8 cellular contexts compared by ENCODE assay signal in the genomic region with DNA sequence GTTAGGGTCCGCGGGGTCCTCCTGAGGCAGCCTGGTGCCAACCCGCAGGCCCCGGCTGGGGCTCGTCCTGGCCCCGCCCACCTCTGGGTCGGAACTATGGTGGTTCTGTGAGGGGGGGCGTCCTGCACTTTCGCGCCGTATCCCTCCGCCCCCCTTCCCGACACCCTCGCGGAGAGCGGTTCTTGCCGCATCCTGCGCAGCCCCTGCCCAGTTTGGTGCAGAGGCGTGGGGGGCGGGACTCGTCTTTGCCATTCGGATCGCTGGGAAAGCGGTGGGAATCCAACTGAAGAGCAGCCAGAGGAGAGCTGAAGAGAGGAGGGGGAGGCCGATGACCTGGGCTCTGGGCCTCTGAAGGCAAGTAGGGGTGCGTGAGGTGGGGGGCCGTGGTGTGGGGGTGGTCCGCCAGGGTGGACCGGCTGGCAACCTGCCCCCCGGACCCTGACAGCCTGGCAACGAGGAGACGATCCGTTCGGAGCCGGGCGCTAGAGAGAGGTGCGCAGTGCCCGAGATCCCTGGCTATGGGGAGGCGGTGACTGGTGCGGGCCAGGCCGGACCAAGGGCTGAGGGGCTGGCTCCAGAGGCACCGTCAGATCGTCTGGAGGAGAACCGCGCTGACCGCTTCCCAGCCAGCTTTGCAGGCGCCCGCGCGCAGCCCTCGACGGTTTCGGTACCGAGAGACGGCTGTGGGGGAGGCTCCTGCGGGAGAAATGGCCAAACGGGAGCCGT. TPM values are rescaled to one million over a fixed set of nuclear protein-coding genes. Genes with fewer than 3 reads are reported as not detected.
DNase-seq lines count a peak whose midpoint lies in the region; ATAC-seq and TF ChIP-seq lines count a peak whose summit lies in the region.

A gene with protein sequence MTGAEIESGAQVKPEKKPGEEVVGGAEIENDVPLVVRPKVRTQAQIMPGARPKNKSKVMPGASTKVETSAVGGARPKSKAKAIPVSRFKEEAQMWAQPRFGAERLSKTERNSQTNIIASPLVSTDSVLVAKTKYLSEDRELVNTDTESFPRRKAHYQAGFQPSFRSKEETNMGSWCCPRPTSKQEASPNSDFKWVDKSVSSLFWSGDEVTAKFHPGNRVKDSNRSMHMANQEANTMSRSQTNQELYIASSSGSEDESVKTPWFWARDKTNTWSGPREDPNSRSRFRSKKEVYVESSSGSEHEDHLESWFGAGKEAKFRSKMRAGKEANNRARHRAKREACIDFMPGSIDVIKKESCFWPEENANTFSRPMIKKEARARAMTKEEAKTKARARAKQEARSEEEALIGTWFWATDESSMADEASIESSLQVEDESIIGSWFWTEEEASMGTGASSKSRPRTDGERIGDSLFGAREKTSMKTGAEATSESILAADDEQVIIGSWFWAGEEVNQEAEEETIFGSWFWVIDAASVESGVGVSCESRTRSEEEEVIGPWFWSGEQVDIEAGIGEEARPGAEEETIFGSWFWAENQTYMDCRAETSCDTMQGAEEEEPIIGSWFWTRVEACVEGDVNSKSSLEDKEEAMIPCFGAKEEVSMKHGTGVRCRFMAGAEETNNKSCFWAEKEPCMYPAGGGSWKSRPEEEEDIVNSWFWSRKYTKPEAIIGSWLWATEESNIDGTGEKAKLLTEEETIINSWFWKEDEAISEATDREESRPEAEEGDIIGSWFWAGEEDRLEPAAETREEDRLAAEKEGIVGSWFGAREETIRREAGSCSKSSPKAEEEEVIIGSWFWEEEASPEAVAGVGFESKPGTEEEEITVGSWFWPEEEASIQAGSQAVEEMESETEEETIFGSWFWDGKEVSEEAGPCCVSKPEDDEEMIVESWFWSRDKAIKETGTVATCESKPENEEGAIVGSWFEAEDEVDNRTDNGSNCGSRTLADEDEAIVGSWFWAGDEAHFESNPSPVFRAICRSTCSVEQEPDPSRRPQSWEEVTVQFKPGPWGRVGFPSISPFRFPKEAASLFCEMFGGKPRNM (N-terminal part only) (plus strand): TSS at position 242 of the 726 bp plus-strand sequence. CDS start 2,431 bp downstream, outside the sequence.

- no peaks in the 10 kb centered on the region for H3K4me1 ChIP-seq in KMS-11 (ENCODE audit: low read depth, poor library complexity, severe bottlenecking)
- H3K4me1 ChIP-seq in endodermal cell (ENCODE audit: control insufficient read depth, insufficient read depth, low read length), result no peaks in the 10 kb centered on the region

- H3K4me2 ChIP-seq in KMS-11, result peak within 1 kb of the TSS; percentile 17; the same call in 1 of the 2 replicates

- H3K36me3 Mint-ChIP-seq in activated CD8-positive, alpha-beta memory T cell treated with anti-CD3 and anti-CD28 coated beads, Interleukin-2, amount 10 ng/mL, durations not matched to agents 7 days and 5 days, result no peaks in the 10 kb centered on the region
- H3K36me3 Mint-ChIP-seq in endodermal cell (ENCODE audit: low read depth) (peaks cover 6% of the 10 kb centered on the region), mesothelial cell of epicardium (peaks cover 9% of the 10 kb centered on the region)
- H3K36me3 Mint-ChIP-seq in stimulated activated effector memory CD8-positive, alpha-beta T cell treated with anti-CD3 and anti-CD28 coated beads, Interleukin-12 subunit alpha, Interleukin-12 subunit beta, amount 100 ng/mL, for 72 hours, result no peaks in the 10 kb centered on the region

- peak within 1 kb of the TSS; percentile 26; the same call in 1 of the 2 replicates for H2AFZ ChIP-seq in KMS-11 (ENCODE audit: low read depth)

- no peaks in the 10 kb centered on the region for H3K36me3 ChIP-seq in KMS-11 (ENCODE audit: insufficient read depth)
- H3K36me3 ChIP-seq in endodermal cell (ENCODE audit: control insufficient read depth, insufficient read depth, low read length), result no peaks in the 10 kb centered on the region

- H3K9me3 ChIP-seq in endodermal cell (ENCODE audit: control insufficient read depth, low read length), result no peaks in the 10 kb centered on the region

- whole genome bisulfite sequencing in endodermal cell (ENCODE audit: insufficient coverage in 1 of 2, insufficient read length in 1 of 2), 2 experiments, result 1% methylated on average over 53 of the region's 58 CpGs; no CpG with 5 or more reads in 1 of the 2 experiments

- no peaks in the 10 kb centered on the region for H3K79me2 ChIP-seq in KMS-11 (ENCODE audit: insufficient read depth, low read depth)

- H3K27ac Mint-ChIP-seq in activated CD8-positive, alpha-beta memory T cell treated with anti-CD3 and anti-CD28 coated beads, Interleukin-2, amount 10 ng/mL, durations not matched to agents 7 days and 5 days, result peak within 1 kb of the TSS; percentile 32
- H3K27ac Mint-ChIP-seq in endodermal cell (no peak within 1 kb of the TSS), mesothelial cell of epicardium (peak within 1 kb of the TSS; percentile 56)
- peak within 1 kb of the TSS; percentile 91 for H3K27ac Mint-ChIP-seq in stimulated activated effector memory CD8-positive, alpha-beta T cell treated with anti-CD3 and anti-CD28 coated beads, Interleukin-12 subunit alpha, Interleukin-12 subunit beta, amount 100 ng/mL, for 72 hours

- H3K4me3 Mint-ChIP-seq in activated CD8-positive, alpha-beta memory T cell treated with anti-CD3 and anti-CD28 coated beads, Interleukin-2, amount 10 ng/mL, durations not matched to agents 7 days and 5 days, result peak within 1 kb of the TSS; percentile 77
- H3K4me3 Mint-ChIP-seq in endodermal cell, result peak within 1 kb of the TSS; percentile 70
- H3K4me3 Mint-ChIP-seq in mesothelial cell of epicardium, result peak within 1 kb of the TSS; percentile 84
- H3K4me3 Mint-ChIP-seq in stimulated activated effector memory CD8-positive, alpha-beta T cell treated with anti-CD3 and anti-CD28 coated beads, Interleukin-12 subunit alpha, Interleukin-12 subunit beta, amount 100 ng/mL, for 72 hours, result peak within 1 kb of the TSS; percentile 88

- no peak for TF ChIP-seq CTCF in KMS-11 (conservative IDR thresholded peaks at IDR 0.05; ENCODE audit: low read depth, low read length)
- TF ChIP-seq CTCF in endodermal cell (conservative IDR thresholded peaks at IDR 0.05), result no peak
- no peak for TF ChIP-seq CTCF in mesothelial cell of epicardium (IDR thresholded peaks at IDR 0.05; ENCODE audit: unreplicated experiment)

- no peaks in the 10 kb centered on the region for H4K20me1 ChIP-seq in KMS-11 (ENCODE audit: insufficient read depth)

- H3K9ac ChIP-seq in KMS-11 (peak within 1 kb of the TSS; percentile 15; the same call in 1 of the 2 replicates), endodermal cell (ENCODE audit: extremely low read depth, low read length, poor library complexity, severe bottlenecking) (peak within 1 kb of the TSS; percentile 20)

- CTCF ChIA-PET in activated CD8-positive, alpha-beta memory T cell treated with anti-CD3 and anti-CD28 coated beads, Interleukin-2, amount 10 ng/mL, durations not matched to agents 7 days and 5 days (lab: Charles Lee), result interaction anchor here (1.0 kb wide), 1 partner anchor 8 kb away, joined by 3 read pairs; no protein-coding TSS in a partner anchor

- ATAC-seq in activated CD8-positive, alpha-beta memory T cell treated with anti-CD3 and anti-CD28 coated beads, Interleukin-2, amount 10 ng/mL, durations not matched to agents 7 days and 5 days, result peak; percentile 56
- ATAC-seq in stimulated activated effector memory CD8-positive, alpha-beta T cell treated with anti-CD3 and anti-CD28 coated beads, Interleukin-12 subunit alpha, Interleukin-12 subunit beta, amount 100 ng/mL, for 72 hours, result peak; percentile 57
- no peak for ATAC-seq in HG03457 (IDR thresholded peaks at IDR 0.05; ENCODE audit: unreplicated experiment)
- ATAC-seq in HG02970 (IDR thresholded peaks at IDR 0.05; ENCODE audit: low FRiP score, unreplicated experiment), result no peak

- H3K27me3 Mint-ChIP-seq in activated CD8-positive, alpha-beta memory T cell treated with anti-CD3 and anti-CD28 coated beads, Interleukin-2, amount 10 ng/mL, durations not matched to agents 7 days and 5 days, result peaks cover 3% of the 10 kb centered on the region
- H3K27me3 Mint-ChIP-seq in endodermal cell (ENCODE audit: insufficient read depth) (peaks cover 9% of the 10 kb centered on the region), mesothelial cell of epicardium (ENCODE audit: low read depth) (no peaks in the 10 kb centered on the region)

- H3K27ac ChIP-seq in KMS-11 (no peak within 1 kb of the TSS), endodermal cell (ENCODE audit: low read depth, low read length) (no peak within 1 kb of the TSS)

- DNase-seq in DMS114 treated with DMSO at 0.1 percent for 48 hours (lab: John Stamatoyannopoulos, UW; ENCODE audit: unreplicated experiment) (peak; percentile 33), endodermal cell (peak; percentile 83), mesothelial cell of epicardium (ENCODE audit: low spot score in 2 of 2, unreplicated experiment in 2 of 2) (peak in 1 of 2 experiments; percentile 50)
- peak; percentile 44 for DNase-seq in activated CD8-positive, alpha-beta memory T cell treated with anti-CD3 and anti-CD28 coated beads, Interleukin-2, amount 10 ng/mL, durations not matched to agents 7 days and 5 days
- peak in 1 of 2 donors; percentile 56 for DNase-seq in stimulated activated effector memory CD8-positive, alpha-beta T cell treated with anti-CD3 and anti-CD28 coated beads, Interleukin-12 subunit alpha, Interleukin-12 subunit beta, amount 100 ng/mL, for 72 hours (ENCODE audit: low spot score in 2 of 2)

- H3K4me3 ChIP-seq in KMS-11 (IDR thresholded peaks at IDR 0.05; ENCODE audit: insufficient read depth, low read depth, low read length) (no peak within 1 kb of the TSS), endodermal cell (ENCODE audit: low read length) (peak within 1 kb of the TSS; percentile 73)

- H3K4me1 Mint-ChIP-seq in activated CD8-positive, alpha-beta memory T cell treated with anti-CD3 and anti-CD28 coated beads, Interleukin-2, amount 10 ng/mL, durations not matched to agents 7 days and 5 days, result peaks cover 10% of the 10 kb centered on the region
- H3K4me1 Mint-ChIP-seq in endodermal cell, result no peaks in the 10 kb centered on the region
- peaks cover 8% of the 10 kb centered on the region for H3K4me1 Mint-ChIP-seq in mesothelial cell of epicardium
- H3K4me1 Mint-ChIP-seq in stimulated activated effector memory CD8-positive, alpha-beta T cell treated with anti-CD3 and anti-CD28 coated beads, Interleukin-12 subunit alpha, Interleukin-12 subunit beta, amount 100 ng/mL, for 72 hours, result peaks cover 26% of the 10 kb centered on the region

- H3K27me3 ChIP-seq in KMS-11 (ENCODE audit: insufficient read depth, low read depth) (no peaks in the 10 kb centered on the region), endodermal cell (ENCODE audit: control insufficient read depth, insufficient read depth, low read length, poor library complexity, severe bottlenecking) (no peaks in the 10 kb centered on the region)

- H3K9me3 Mint-ChIP-seq in activated CD8-positive, alpha-beta memory T cell treated with anti-CD3 and anti-CD28 coated beads, Interleukin-2, amount 10 ng/mL, durations not matched to agents 7 days and 5 days (ENCODE audit: low read depth), result no peaks in the 10 kb centered on the region
- H3K9me3 Mint-ChIP-seq in endodermal cell (peaks cover 61% of the 10 kb centered on the region), mesothelial cell of epicardium (peaks cover 31% of the 10 kb centered on the region)
- H3K9me3 Mint-ChIP-seq in stimulated activated effector memory CD8-positive, alpha-beta T cell treated with anti-CD3 and anti-CD28 coated beads, Interleukin-12 subunit alpha, Interleukin-12 subunit beta, amount 100 ng/mL, for 72 hours, result no peaks in the 10 kb centered on the region

RNA-seq across cellular contexts. Expression of the gene that starts here (rescaled TPM):
- total RNA-seq in activated CD8-positive, alpha-beta memory T cell treated with anti-CD3 and anti-CD28 coated beads, Interleukin-2, amount 10 ng/mL, durations not matched to agents 7 days and 5 days, result 1 to 10 TPM in 1 of 2 experiments, under 1 TPM in 1; 0.37 to 1.7 TPM
- total RNA-seq in endodermal cell (1 to 10 TPM; 2.9 to 3.7 TPM), mesothelial cell of epicardium (8.8 to 10.0 TPM (median 9.6 TPM) in 3 replicates)
- 4.3 TPM for polyA plus RNA-seq in endodermal cell (2013, experiment 1 of 2)
- polyA plus RNA-seq in endodermal cell (2013, experiment 2 of 2), result 4.1 TPM

Comparison
In these comparisons a context has a peak if more than half of its experiments do, and no peak if none do; other contexts are left out.
1. ATAC-seq: peak in activated CD8-positive, alpha-beta memory T cell treated with anti-CD3 and anti-CD28 coated beads, Interleukin-2, amount 10 ng/mL, durations not matched to agents 7 days and 5 days (single experiment) and stimulated activated effector memory CD8-positive, alpha-beta T cell treated with anti-CD3 and anti-CD28 coated beads, Interleukin-12 subunit alpha, Interleukin-12 subunit beta, amount 100 ng/mL, for 72 hours (single experiment); none in HG03457 (single experiment) and HG02970 (single experiment).
2. Peak in every context shown above with its lines, with median percentiles within 50 percentile points of each other: H3K4me3 Mint-ChIP-seq.